8 cellular contexts compared by ENCODE assay signal in genomic region chr15:38455096-38455495, GRCh38. TPM values are rescaled to one million over a fixed set of nuclear protein-coding genes. Genes with fewer than 3 reads are reported as not detected.
DNase-seq lines count a peak whose midpoint lies in the region; ATAC-seq and TF ChIP-seq lines count a peak whose summit lies in the region.

No MANE protein-coding gene starts in this region.

- no peak for TF ChIP-seq CTCF in OCI-LY1 (IDR thresholded peaks at IDR 0.05; ENCODE audit: low read length)
- no peak for TF ChIP-seq CTCF in endothelial cell (IDR thresholded peaks at IDR 0.05; ENCODE audit: unreplicated experiment)
- no peak for TF ChIP-seq CTCF in parathyroid adenoma (IDR thresholded peaks at IDR 0.05)

- H3K27ac ChIP-seq in OCI-LY1 (ENCODE audit: low read depth, low read length, poor library complexity, severe bottlenecking) (no peak overlapping the region), parathyroid adenoma (no peak overlapping the region)

- H3K4me1 ChIP-seq in OCI-LY1 (ENCODE audit: insufficient read depth, low read length, severe bottlenecking), result peaks cover 24% of the 10 kb centered on the region
- H3K4me1 ChIP-seq in parathyroid adenoma, result no peaks in the 10 kb centered on the region

- no peaks in the 10 kb centered on the region for H3K9me3 Mint-ChIP-seq in endothelial cell (ENCODE audit: unreplicated experiment)

- H3K4me3 ChIP-seq in OCI-LY1 (ENCODE audit: low read depth, low read length, poor library complexity, severe bottlenecking), result peak overlapping the region; percentile 90
- peak overlapping the region; percentile 93 for H3K4me3 ChIP-seq in parathyroid adenoma (ENCODE audit: low read depth, low read length)

- no peaks in the 10 kb centered on the region for H4K20me1 ChIP-seq in OCI-LY1 (ENCODE audit: insufficient read depth, low read length)

- no peaks in the 10 kb centered on the region for H3K27me3 Mint-ChIP-seq in endothelial cell (ENCODE audit: unreplicated experiment)

- peaks cover 4% of the 10 kb centered on the region for H3K36me3 ChIP-seq in OCI-LY1 (ENCODE audit: insufficient read depth, low read length)
- H3K36me3 ChIP-seq in parathyroid adenoma (ENCODE audit: control insufficient read depth, insufficient read depth, low read length), result no peaks in the 10 kb centered on the region

- H3K27me3 ChIP-seq in OCI-LY1 (ENCODE audit: insufficient read depth, low read length) (no peaks in the 10 kb centered on the region), parathyroid adenoma (ENCODE audit: control insufficient read depth, insufficient read depth, low read length) (no peaks in the 10 kb centered on the region)

- no peaks in the 10 kb centered on the region for H3F3A ChIP-seq in OCI-LY1 (ENCODE audit: insufficient read depth, low read length)

- DNase-seq in EL (peak; percentile 19), endothelial cell (ENCODE audit: low spot score) (no peak), AG08396 (ENCODE audit: low spot score) (no peak), dermis blood vessel endothelial cell (no peak), cerebellar cortex (ENCODE audit: low spot score) (no peak)

- no peak overlapping the region for H2AFZ ChIP-seq in OCI-LY1 (ENCODE audit: low read length)
- H2AFZ ChIP-seq in parathyroid adenoma, result no peak overlapping the region

- H3K36me3 Mint-ChIP-seq in endothelial cell (ENCODE audit: low read depth, unreplicated experiment), result peaks cover 3% of the 10 kb centered on the region

- H3K9ac ChIP-seq in OCI-LY1 (ENCODE audit: low read length), result peak overlapping the region; percentile 93
- H3K9ac ChIP-seq in parathyroid adenoma, result no peak overlapping the region

- H3K79me2 ChIP-seq in OCI-LY1 (ENCODE audit: insufficient read depth, low read length) (peaks cover 53% of the 10 kb centered on the region), parathyroid adenoma (peaks cover 13% of the 10 kb centered on the region)

- H3K9me2 ChIP-seq in OCI-LY1 (ENCODE audit: low read depth, low read length), result no peaks in the 10 kb centered on the region

- H3K9me3 ChIP-seq in OCI-LY1 (ENCODE audit: low read length) (no peaks in the 10 kb centered on the region), parathyroid adenoma (ENCODE audit: control insufficient read depth, low read length) (no peaks in the 10 kb centered on the region)

- peak overlapping the region; percentile 98 for H3K4me3 Mint-ChIP-seq in endothelial cell (ENCODE audit: unreplicated experiment)

- peaks cover 7% of the 10 kb centered on the region for H3K4me1 Mint-ChIP-seq in endothelial cell (ENCODE audit: unreplicated experiment)

- ATAC-seq in HG02885 (IDR thresholded peaks at IDR 0.05; ENCODE audit: poor library complexity, unreplicated experiment), result no peak

- H3K4me2 ChIP-seq in OCI-LY1 (ENCODE audit: low read length) (peak overlapping the region; percentile 99), parathyroid adenoma (ENCODE audit: low read length) (peak overlapping the region; percentile 78)

- peak overlapping the region; percentile 93 for H3K27ac Mint-ChIP-seq in endothelial cell (ENCODE audit: unreplicated experiment)

RNA-seq across cellular contexts. Expression of gene FAM98B, which starts 1.2 kb away (rescaled TPM):
- total RNA-seq in endothelial cell (ENCODE audit: unreplicated experiment) (24.6 TPM), dermis blood vessel endothelial cell (7.0 and 8.8 TPM in 2 replicates)
